ENCODE assay signal across 23 cellular contexts in the genomic region with DNA sequence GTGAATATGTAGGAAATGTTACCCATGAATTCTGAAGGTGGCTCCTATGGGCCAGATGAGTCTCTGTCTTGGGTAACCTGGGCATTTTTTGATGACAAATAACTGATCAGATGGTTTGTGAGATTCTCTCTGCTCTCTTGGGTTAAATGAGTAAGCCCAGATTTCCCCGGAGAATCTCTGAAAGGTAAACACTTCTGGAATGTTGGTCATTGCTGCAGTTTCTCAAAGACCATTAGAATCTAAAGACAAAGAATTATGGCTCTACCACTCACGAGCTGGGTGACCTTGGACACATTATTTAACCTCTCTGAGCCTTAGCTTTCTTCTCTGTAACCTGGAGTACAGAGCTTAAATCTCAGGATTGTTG.
DNase-seq lines count a peak whose midpoint lies in the region; ATAC-seq and TF ChIP-seq lines count a peak whose summit lies in the region.
"Had no signal": no experiment of that assay in that cellular context is flagged by ENCODE, and none has a peak within 500 bp of the region (broad histone marks: within the 10 kb centered on the region; RNA-seq: fewer than 3 reads in every experiment).

No MANE protein-coding gene starts in this region.

- POLR2A ChIA-PET in AG04450 (lab: Yijun Ruan, JAX) = interaction anchor here (0.6 to 1.1 kb wide), 2 partner anchors 12 to 239 kb away, joined by 4 to 6 read pairs; no protein-coding TSS in a partner anchor

- H3K36me3 Mint-ChIP-seq in Calu3 (ENCODE audit: insufficient read depth, unreplicated experiment) = no peaks in the 10 kb centered on the region
- H3K36me3 Mint-ChIP-seq: activated naive CD8-positive, alpha-beta T cell treated with anti-CD3 and anti-CD28 coated beads, Interleukin-2, amount 10 ng/mL, durations not matched to agents 7 days and 5 days; CD8-positive, alpha-beta T cell had no signal

- no peak overlapping the region for H3K4me3 Mint-ChIP-seq in Calu3 (ENCODE audit: low read depth, unreplicated experiment)
- H3K4me3 Mint-ChIP-seq: activated naive CD8-positive, alpha-beta T cell treated with anti-CD3 and anti-CD28 coated beads, Interleukin-2, amount 10 ng/mL, durations not matched to agents 7 days and 5 days; activated T-helper 1 cell treated with anti-CD3 and anti-CD28 coated beads, Interleukin-12 subunit alpha, Interleukin-12 subunit beta, Interleukin-2, Interleukin-4 antibody, amounts not matched to agents 30 ng/mL and 10 ng/mL and 1 ng/mL, durations not matched to agents 14 hours and 24 hours and 36 hours; CD8-positive, alpha-beta T cell had no signal

- no peaks in the 10 kb centered on the region for H3K27me3 Mint-ChIP-seq in Calu3 (ENCODE audit: unreplicated experiment)

- CTCF ChIA-PET in AG04450 (lab: Charles Lee) (no interaction called here), Calu3 (lab: Charles Lee) (no interaction called here)

- no peak for ATAC-seq in HG03097 (IDR thresholded peaks at IDR 0.05; ENCODE audit: low FRiP score, unreplicated experiment)
- ATAC-seq: CD8-positive, alpha-beta T cell; gastrocnemius medialis; left ventricle myocardium superior; sciatic nerve; upper lobe of right lung had no signal

- H3K27ac ChIP-seq in AG04450 (ENCODE audit: low read depth, low read length) = peak overlapping the region; percentile 47
- H3K27ac ChIP-seq: gastrocnemius medialis, upper lobe of right lung had no signal

- no peaks in the 10 kb centered on the region for H3K9me3 Mint-ChIP-seq in Calu3 (ENCODE audit: low read depth, unreplicated experiment)
- H3K9me3 Mint-ChIP-seq: activated T-helper 1 cell treated with anti-CD3 and anti-CD28 coated beads, Interleukin-12 subunit alpha, Interleukin-12 subunit beta, Interleukin-2, Interleukin-4 antibody, amounts not matched to agents 30 ng/mL and 10 ng/mL and 1 ng/mL, durations not matched to agents 14 hours and 24 hours and 36 hours had no signal

- H3K27me3 ChIP-seq in AG04450 (ENCODE audit: control insufficient read depth, insufficient read depth, low read length) = no peaks in the 10 kb centered on the region
- H3K27me3 ChIP-seq: gastrocnemius medialis, upper lobe of right lung had no signal

- intact Hi-C loops in Calu3 (cut with micrococcal nuclease; ENCODE audit: unreplicated experiment) = no loop called here

- H3K4me1 Mint-ChIP-seq in Calu3 (ENCODE audit: low read depth, unreplicated experiment) = no peaks in the 10 kb centered on the region

- no TSS peak for BruUV-seq in Calu3 (replicated peaks; lab: Mats Ljungman, UMichigan)

- DNase-seq in AG04450 (ENCODE audit: low read depth, low spot score) (peak; percentile 52), HS-5 (ENCODE audit: low read depth) (peak; percentile 49), astrocyte of the hippocampus (ENCODE audit: low read depth, low spot score) (peak; percentile 57), foreskin fibroblast (peak; percentile 41 to 50), Calu3 (no peak), activated gamma-delta T cell (lab: John Stamatoyannopoulos, UW) (no peak)
- no peak for DNase-seq in stimulated activated naive CD4-positive, alpha-beta T cell treated with Interleukin-2 at 50 U/mL for 16 hours (lab: John Stamatoyannopoulos, UW)
- DNase-seq: activated naive CD8-positive, alpha-beta T cell treated with anti-CD3 and anti-CD28 coated beads, Interleukin-2, amount 10 ng/mL, durations not matched to agents 7 days and 5 days; central memory CD4-positive, alpha-beta T cell; DND-41; effector CD4-positive, alpha-beta T cell; gastrocnemius medialis; left ventricle myocardium superior; NCI-H2029; NCI-H524 treated with DMSO at 0.1 percent for 48 hours; occipital lobe; SIG-M5; stimulated activated naive CD4-positive, alpha-beta T cell; upper lobe of right lung had no signal

- no peaks in the 10 kb centered on the region; the same call in 1 of the 2 replicates for H3K9me3 ChIP-seq in AG04450 (ENCODE audit: control insufficient read depth, insufficient read depth, low read length)
- H3K9me3 ChIP-seq: gastrocnemius medialis, upper lobe of right lung had no signal

- H3K4me3 ChIP-seq in AG04450 (ENCODE audit: low read depth, low read length) (no peak overlapping the region), foreskin fibroblast (ENCODE audit: low read depth in 1 of 2, low read length in 2 of 2) (no peak overlapping the region)
- H3K4me3 ChIP-seq: gastrocnemius medialis, upper lobe of right lung had no signal

- no peak overlapping the region for H3K27ac Mint-ChIP-seq in Calu3 (ENCODE audit: unreplicated experiment)
- H3K27ac Mint-ChIP-seq: activated naive CD8-positive, alpha-beta T cell treated with anti-CD3 and anti-CD28 coated beads, Interleukin-2, amount 10 ng/mL, durations not matched to agents 7 days and 5 days; activated T-helper 1 cell treated with anti-CD3 and anti-CD28 coated beads, Interleukin-12 subunit alpha, Interleukin-12 subunit beta, Interleukin-2, Interleukin-4 antibody, amounts not matched to agents 30 ng/mL and 10 ng/mL and 1 ng/mL, durations not matched to agents 14 hours and 24 hours and 36 hours; CD8-positive, alpha-beta T cell had no signal

- no peak for TF ChIP-seq CTCF in AG04450 (IDR thresholded peaks at IDR 0.05; ENCODE audit: low read depth, low read length)
- no peak for TF ChIP-seq CTCF in foreskin fibroblast (IDR thresholded peaks at IDR 0.05; ENCODE audit: low read depth, low read length)
- no peak for TF ChIP-seq CTCF in Calu3 (IDR thresholded peaks at IDR 0.05; ENCODE audit: unreplicated experiment)

Comparison
In these comparisons a context has a peak if more than half of its experiments do, and no peak if none do; other contexts are left out.
1. DNase-seq: peak in AG04450 (single experiment), HS-5 (single experiment), astrocyte of the hippocampus (single experiment) and foreskin fibroblast (2 of 2); none in Calu3 (single experiment), activated gamma-delta T cell (single experiment) and stimulated activated naive CD4-positive, alpha-beta T cell treated with Interleukin-2 at 50 U/mL for 16 hours (single experiment).